Comparison of ENCODE assay signal across 9 cellular contexts in genomic region chrX:130028196-130028595, GRCh38. TPM values are rescaled to one million over a fixed set of nuclear protein-coding genes. Genes with fewer than 3 reads are reported as not detected.
DNase-seq lines count a peak whose midpoint lies in the region; ATAC-seq and TF ChIP-seq lines count a peak whose summit lies in the region.
"Had no signal": no experiment of that assay in that cellular context is flagged by ENCODE, and none has a peak within 500 bp of the region (broad histone marks: within the 10 kb centered on the region; RNA-seq: fewer than 3 reads in every experiment).

No MANE protein-coding gene starts in this region.

- DNase-seq in GM10266 (ENCODE audit: extremely low spot score) = peak; percentile 16
- peak; percentile 3 for DNase-seq in NCI-H2107 (lab: John Stamatoyannopoulos, UW)
- DNase-seq in activated T-cell treated with anti-CD3 and anti-CD28 coated beads for 48 hours (ENCODE audit: low read depth) = peak; percentile 23
- peak; percentile 56 for DNase-seq in fibroblast of villous mesenchyme (ENCODE audit: low read depth)
- DNase-seq in renal cortical epithelial cell (ENCODE audit: low read depth) = peak; percentile 7
- DNase-seq in NCI-H2029 (lab: John Stamatoyannopoulos, UW) = no peak

- no peak overlapping the region for H3K4me3 ChIP-seq in fibroblast of villous mesenchyme (ENCODE audit: low read depth, low read length)

- ATAC-seq in HG03457 (IDR thresholded peaks at IDR 0.05; ENCODE audit: unreplicated experiment) (no peak), GM19324 (IDR thresholded peaks at IDR 0.05; ENCODE audit: low FRiP score, unreplicated experiment) (no peak)
- ATAC-seq: activated naive CD4-positive, alpha-beta T cell treated with anti-CD3 and anti-CD28 coated beads, Interleukin-2, amount 50 U/mL, for 72 hours had no signal

- TF ChIP-seq CTCF in GM10266 (IDR thresholded peaks at IDR 0.05; ENCODE audit: control insufficient read depth, insufficient read depth, low read depth, missing control alignments) (peak; percentile 60), fibroblast of villous mesenchyme (IDR thresholded peaks at IDR 0.05; ENCODE audit: insufficient read depth, low read depth, low read length) (peak; percentile 48)

RNA-seq across cellular contexts. Expression of gene BCORL1, which starts 45.8 kb away (rescaled TPM):
- 1.3 and 2.6 TPM in 2 replicates for total RNA-seq in fibroblast of villous mesenchyme
- 0.69 and 9.4 TPM in 2 replicates for total RNA-seq in renal cortical epithelial cell
